Comparison of ENCODE assay signal across 8 cellular contexts in genomic region chr1:224736619-224737352, GRCh38.
DNase-seq lines count a peak whose midpoint lies in the region; ATAC-seq and TF ChIP-seq lines count a peak whose summit lies in the region.

No MANE protein-coding gene starts in this region.

- no peaks in the 10 kb centered on the region for H3K9me3 ChIP-seq in BLaER1

- H3K4me3 ChIP-seq in BLaER1 (peak overlapping the region; percentile 36; the same call in 1 of the 2 replicates), fibroblast of mammary gland (ENCODE audit: control insufficient read depth, low read depth, low read length) (no peak overlapping the region), skin epidermis (no peak overlapping the region)

- peak overlapping the region; percentile 89 for H3K4me2 ChIP-seq in BLaER1

- ATAC-seq in GM19455 (IDR thresholded peaks at IDR 0.05; ENCODE audit: unreplicated experiment) (peak; percentile 44), HG03432 (IDR thresholded peaks at IDR 0.05; ENCODE audit: unreplicated experiment) (peak; percentile 58)

- peak overlapping the region; percentile 66 for H3K9ac ChIP-seq in BLaER1

- peaks cover 74% of the 10 kb centered on the region for H3K4me1 ChIP-seq in BLaER1

- in situ Hi-C loops in KBM-7 (cut with MboI; ENCODE audit: low pct_unique_long_range_greater_than_20kb, low sequenced_read_pairs) = no loop called here

- no peak for TF ChIP-seq CTCF in fibroblast of mammary gland (conservative IDR thresholded peaks at IDR 0.05; ENCODE audit: control insufficient read depth, insufficient read depth, low read depth, low read length)

- no peaks in the 10 kb centered on the region for H3K27me3 ChIP-seq in BLaER1

- H4K20me1 ChIP-seq in BLaER1 = no peaks in the 10 kb centered on the region

- DNase-seq in fibroblast of mammary gland (ENCODE audit: low read depth) = peak; percentile 87
- DNase-seq in KBM-7 = no peak
- no peak for DNase-seq in NAMALWA (ENCODE audit: low spot score)
- no peak for DNase-seq in activated CD4-positive, alpha-beta T cell treated with anti-CD3 and anti-CD28 coated beads for 1 hour

- peak overlapping the region; percentile 64 for H3K27ac ChIP-seq in BLaER1
- peak overlapping the region in 19 of 21 experiments; percentile 1 to 82 (median 64) for H3K27ac ChIP-seq in skin epidermis

- H3K36me3 ChIP-seq in BLaER1 = no peaks in the 10 kb centered on the region
